ENCODE assay signal across 13 cellular contexts in the genomic region with DNA sequence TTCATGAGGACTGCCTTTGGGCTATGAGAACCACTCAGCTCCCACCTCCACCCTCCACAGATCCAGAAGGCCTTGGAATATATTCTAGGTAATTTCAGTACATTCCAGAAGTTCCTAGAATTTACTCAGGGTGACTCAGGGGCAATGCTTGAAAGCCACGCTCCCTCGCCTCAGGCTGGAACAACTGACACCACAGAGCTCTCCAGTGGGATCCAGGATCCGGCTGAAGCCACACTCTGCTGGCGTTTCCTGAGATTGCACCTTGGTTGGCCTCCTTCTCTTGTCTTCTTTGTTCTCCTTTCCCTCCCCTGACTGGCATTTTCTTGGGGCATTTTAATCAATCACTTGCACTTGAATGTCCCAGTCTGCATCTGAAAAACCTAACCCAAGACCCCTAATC.
DNase-seq lines count a peak whose midpoint lies in the region; ATAC-seq, FAIRE-seq and TF ChIP-seq lines count a peak whose summit lies in the region.
"Had no signal": no experiment of that assay in that cellular context is flagged by ENCODE, and none has a peak within 500 bp of the region (broad histone marks: within the 10 kb centered on the region; RNA-seq: fewer than 3 reads in every experiment).

No MANE protein-coding gene starts in this region.

- no peak overlapping the region for H3K4me3 ChIP-seq in AG04450 (ENCODE audit: low read depth, low read length)
- H3K4me3 ChIP-seq in GM12878: no peak overlapping the region
- H3K4me3 ChIP-seq in kidney (ENCODE audit: low read length in 2 of 2): no peak overlapping the region

- no peaks in the 10 kb centered on the region for H3K36me3 Mint-ChIP-seq in endothelial cell (ENCODE audit: low read depth, unreplicated experiment)
- H3K36me3 Mint-ChIP-seq: activated naive CD8-positive, alpha-beta T cell treated with anti-CD3 and anti-CD28 coated beads for 36 hours; CD4-positive, CD25-positive, alpha-beta regulatory T cell had no signal

- no peaks in the 10 kb centered on the region for H3K79me2 ChIP-seq in GM12878 (ENCODE audit: control insufficient read depth, insufficient read depth, low read length)

- ATAC-seq in GM12878 (no peak), esophagus mucosa (no peak), GM21447 (IDR thresholded peaks at IDR 0.05; ENCODE audit: unreplicated experiment) (no peak)

- H3K9ac ChIP-seq in GM12878 (ENCODE audit: control insufficient read depth, insufficient read depth, low read length) (no peak overlapping the region), kidney (ENCODE audit: low read length in 2 of 2) (no peak overlapping the region)

- FAIRE-seq in GM12878 (lab: Jason Lieb, UNC) (no peak), kidney (lab: Jason Lieb, UNC) (no peak)

- BruUV-seq in GM12878 (replicated peaks; lab: Mats Ljungman, UMichigan): no TSS peak

- no peaks in the 10 kb centered on the region for H4K20me1 ChIP-seq in GM12878 (ENCODE audit: control insufficient read depth, insufficient read depth)

- WGBS in GM12878 (ENCODE audit: insufficient coverage, insufficient replicate concordance, low lambda C conversion rate, missing lambda C conversion rate): 42% methylated on average over 4 of the region's 4 CpGs

- SMC1A ChIA-PET in GM12878 (lab: Charles Lee; ENCODE audit: uncharacterized antibody, unreplicated experiment): interaction anchor here (1.0 to 1.8 kb wide), 4 partner anchors 8 to 253 kb away, joined by 3 to 4 read pairs (median 4); no protein-coding TSS in a partner anchor

- H3K27ac ChIP-seq in AG04450 (ENCODE audit: low read depth, low read length) (peak overlapping the region; percentile 52), GM12878 (ENCODE audit: control insufficient read depth, insufficient read depth) (no peak overlapping the region), kidney (ENCODE audit: low read depth in 2 of 2, low read length in 2 of 2) (no peak overlapping the region)

- H3K4me1 Mint-ChIP-seq in endothelial cell (ENCODE audit: unreplicated experiment): no peaks in the 10 kb centered on the region
- H3K4me1 Mint-ChIP-seq: CD4-positive, CD25-positive, alpha-beta regulatory T cell had no signal

- H2AFZ ChIP-seq in GM12878 (ENCODE audit: control insufficient read depth, low read depth, low read length): no peak overlapping the region

- no peaks in the 10 kb centered on the region; the same call in 1 of the 2 replicates for H3K9me3 ChIP-seq in AG04450 (ENCODE audit: control insufficient read depth, insufficient read depth, low read length)
- no peaks in the 10 kb centered on the region; the same call in 2 of the 3 replicates for H3K9me3 ChIP-seq in GM12878 (replicated peaks; ENCODE audit: control insufficient read depth, insufficient read depth, low read length)
- peaks cover 0 to 2% of the 10 kb centered on the region in 2 donors for H3K9me3 ChIP-seq in kidney (ENCODE audit: control insufficient read depth in 1 of 2, low read length in 2 of 2)

- H3K4me1 ChIP-seq in GM12878 (ENCODE audit: control insufficient read depth, insufficient read depth, low read length) (no peaks in the 10 kb centered on the region; the same call in 1 of the 2 replicates), kidney (ENCODE audit: control insufficient read depth in 1 of 2, insufficient read depth in 1 of 2, low read depth in 1 of 2, low read length in 2 of 2) (no peaks in the 10 kb centered on the region)

- RAD21 ChIA-PET in GM12878 (lab: Charles Lee; ENCODE audit: unreplicated experiment): interaction anchor here (1.5 to 2.0 kb wide), 2 partner anchors 47 to 97 kb away, joined by 3 to 5 read pairs; no protein-coding TSS in a partner anchor

- no peak for TF ChIP-seq EP300 in GM12878 (IDR thresholded peaks at IDR 0.05; ENCODE audit: borderline replicate concordance in 1 of 2, control insufficient read depth in 1 of 2, low read depth in 2 of 2, low read length in 2 of 2)

- DNase-seq in AG04450 (ENCODE audit: low read depth, low spot score): peak; percentile 72
- peak; percentile 88 for DNase-seq in HT1080 (ENCODE audit: low read depth)
- no peak for DNase-seq in GM12878 (ENCODE audit: low read depth, low spot score)
- peak; percentile 75 for DNase-seq in kidney
- DNase-seq in endothelial cell (ENCODE audit: low spot score): no peak
- DNase-seq in activated CD4-positive, CD25-positive, alpha-beta regulatory T cell treated with anti-CD3 and anti-CD28 coated beads, Interleukin-2, amount 50 U/mL, for 72 hours: no peak
- DNase-seq: activated naive CD8-positive, alpha-beta T cell treated with anti-CD3 and anti-CD28 coated beads for 36 hours; CD4-positive, CD25-positive, alpha-beta regulatory T cell; NCI-H2029; T-helper 9 cell had no signal

- in situ Hi-C loops in GM12878 (cut with MboI): no loop called here

- CTCF ChIA-PET in AG04450 (lab: Charles Lee): interaction anchor here (0.6 to 4.2 kb wide), 20 partner anchors 9 to 839 kb away, joined by 3 to 30 read pairs (median 4); no protein-coding TSS in a partner anchor
- CTCF ChIA-PET in GM12878 (lab: Yijun Ruan, JAX): interaction anchor here (0.6 to 2.8 kb wide), 7 partner anchors 11 to 226 kb away, joined by 3 to 7 read pairs (median 3); no protein-coding TSS in a partner anchor

- no peak overlapping the region for H3K27ac Mint-ChIP-seq in endothelial cell (ENCODE audit: unreplicated experiment)
- H3K27ac Mint-ChIP-seq: activated naive CD8-positive, alpha-beta T cell treated with anti-CD3 and anti-CD28 coated beads for 36 hours; CD4-positive, CD25-positive, alpha-beta regulatory T cell; stimulated activated naive CD8-positive, alpha-beta T cell treated with anti-CD3 and anti-CD28 coated beads, Interleukin-15, Interleukin-2, amounts not matched to agents 100 ng/mL and 50 ng/mL, for 24 hours had no signal

- no peaks in the 10 kb centered on the region for H3K36me3 ChIP-seq in GM12878 (ENCODE audit: control insufficient read depth in 2 of 2, insufficient read depth in 2 of 2, low read length in 1 of 2)
- H3K36me3 ChIP-seq in kidney (ENCODE audit: control insufficient read depth in 1 of 2, insufficient read depth in 2 of 2, low read length in 2 of 2): no peaks in the 10 kb centered on the region

- no peak for TF ChIP-seq RAD21 in GM12878 (IDR thresholded peaks at IDR 0.05; ENCODE audit: insufficient read depth, low read depth, low read length)

- no peak overlapping the region for H3K4me2 ChIP-seq in GM12878 (ENCODE audit: control insufficient read depth, insufficient read depth)

- POLR2A ChIA-PET in AG04450 (lab: Yijun Ruan, JAX): interaction anchor here (0.7 to 1.2 kb wide), 3 partner anchors 9 to 93 kb away, joined by 3 to 7 read pairs (median 5); no protein-coding TSS in a partner anchor
- POLR2A ChIA-PET in GM12878 (lab: Charles Lee): no interaction called here

- H3K9me3 Mint-ChIP-seq in endothelial cell (ENCODE audit: unreplicated experiment): no peaks in the 10 kb centered on the region
- H3K9me3 Mint-ChIP-seq: activated naive CD8-positive, alpha-beta T cell treated with anti-CD3 and anti-CD28 coated beads for 36 hours; stimulated activated naive CD8-positive, alpha-beta T cell treated with anti-CD3 and anti-CD28 coated beads, Interleukin-15, Interleukin-2, amounts not matched to agents 100 ng/mL and 50 ng/mL, for 24 hours had no signal

- no peaks in the 10 kb centered on the region for H3K27me3 ChIP-seq in AG04450 (ENCODE audit: control insufficient read depth, insufficient read depth, low read length)
- H3K27me3 ChIP-seq in GM12878 (replicated peaks in 1 of 2; ENCODE audit: control insufficient read depth in 2 of 2, insufficient read depth in 2 of 2, low read length in 1 of 2): no peaks in the 10 kb centered on the region

- intact Hi-C loops in GM12878 (cut with micrococcal nuclease; ENCODE audit: unreplicated experiment): no loop called here
- intact Hi-C loops in kidney (cut with DNase I): no loop called here

- TF ChIP-seq CTCF in AG04450 (IDR thresholded peaks at IDR 0.05; ENCODE audit: low read depth, low read length) (peak; percentile 55), GM12878 (IDR thresholded peaks at IDR 0.05 in 2 of 3, conservative IDR thresholded peaks at IDR 0.05 in 1 of 3; ENCODE audit: control insufficient read depth in 2 of 3, extremely low read depth in 1 of 3, insufficient read depth in 1 of 3, low read depth in 3 of 3, low read length in 3 of 3) (peak in 2 of 3 experiments; percentile 1 to 9; a peak in 1 of 6 replicates), kidney (IDR thresholded peaks at IDR 0.05; ENCODE audit: borderline replicate concordance, extremely low read depth, insufficient read depth) (no peak), endothelial cell (IDR thresholded peaks at IDR 0.05; ENCODE audit: unreplicated experiment) (no peak)

- no peak overlapping the region for H3K4me3 Mint-ChIP-seq in endothelial cell (ENCODE audit: unreplicated experiment)
- H3K4me3 Mint-ChIP-seq: activated naive CD8-positive, alpha-beta T cell treated with anti-CD3 and anti-CD28 coated beads for 36 hours; CD4-positive, CD25-positive, alpha-beta regulatory T cell; stimulated activated naive CD8-positive, alpha-beta T cell treated with anti-CD3 and anti-CD28 coated beads, Interleukin-15, Interleukin-2, amounts not matched to agents 100 ng/mL and 50 ng/mL, for 24 hours had no signal

- TF ChIP-seq POLR2A in GM12878 (IDR thresholded peaks at IDR 0.05; ENCODE audit: low read depth, low read length): no peak

- peaks cover 3% of the 10 kb centered on the region for H3K27me3 Mint-ChIP-seq in endothelial cell (ENCODE audit: unreplicated experiment)
- H3K27me3 Mint-ChIP-seq: activated naive CD8-positive, alpha-beta T cell treated with anti-CD3 and anti-CD28 coated beads for 36 hours had no signal

TF ChIP-seq in GM12878, 131 proteins besides CTCF, POLR2A, EP300 and RAD21 (continues in another document):
- TF ChIP-seq SRF (IDR thresholded peaks at IDR 0.05; ENCODE audit: low read depth in 2 of 2, low read length in 2 of 2) (no peak), ATF7 (IDR thresholded peaks at IDR 0.05; ENCODE audit: low read depth) (no peak), RAD51 (IDR thresholded peaks at IDR 0.05) (no peak), NFYA (IDR thresholded peaks at IDR 0.05; ENCODE audit: borderline replicate concordance, low read depth, low read length) (no peak), SMARCA5 (IDR thresholded peaks at IDR 0.05) (no peak), SIX5 (IDR thresholded peaks at IDR 0.05; ENCODE audit: low read depth, low read length, severe bottlenecking) (no peak), FOXK2 (IDR thresholded peaks at IDR 0.05) (no peak), JUNB (IDR thresholded peaks at IDR 0.05) (no peak), SREBF1 (IDR thresholded peaks at IDR 0.05; ENCODE audit: low read length) (no peak), ZNF217 (IDR thresholded peaks at IDR 0.05) (no peak), ZNF384 (IDR thresholded peaks at IDR 0.05; ENCODE audit: borderline replicate concordance, low read depth, low read length) (no peak), RELA (IDR thresholded peaks at IDR 0.05; ENCODE audit: borderline replicate concordance, partially characterized antibody) (no peak), SMAD5 (IDR thresholded peaks at IDR 0.05; ENCODE audit: low read depth) (no peak), STAT3 (IDR thresholded peaks at IDR 0.05; ENCODE audit: low read depth, low read length) (no peak), FOS (IDR thresholded peaks at IDR 0.05; ENCODE audit: borderline replicate concordance, extremely low read depth, insufficient read length) (no peak), BCL11A (IDR thresholded peaks at IDR 0.05; ENCODE audit: low read depth, low read length) (no peak)

Comparison
In these comparisons a context has a peak if more than half of its experiments do, and no peak if none do; other contexts are left out.
1. DNase-seq: peak in AG04450 (single experiment), HT1080 (single experiment) and kidney (single experiment); none in GM12878 (single experiment), endothelial cell (single experiment) and activated CD4-positive, CD25-positive, alpha-beta regulatory T cell treated with anti-CD3 and anti-CD28 coated beads, Interleukin-2, amount 50 U/mL, for 72 hours (single experiment).
2. CTCF ChIP-seq: peak in AG04450 (single experiment) and GM12878 (2 of 3); none in kidney (single experiment) and endothelial cell (single experiment).